ENCODE assay signal across 20 cellular contexts in the genomic region with DNA sequence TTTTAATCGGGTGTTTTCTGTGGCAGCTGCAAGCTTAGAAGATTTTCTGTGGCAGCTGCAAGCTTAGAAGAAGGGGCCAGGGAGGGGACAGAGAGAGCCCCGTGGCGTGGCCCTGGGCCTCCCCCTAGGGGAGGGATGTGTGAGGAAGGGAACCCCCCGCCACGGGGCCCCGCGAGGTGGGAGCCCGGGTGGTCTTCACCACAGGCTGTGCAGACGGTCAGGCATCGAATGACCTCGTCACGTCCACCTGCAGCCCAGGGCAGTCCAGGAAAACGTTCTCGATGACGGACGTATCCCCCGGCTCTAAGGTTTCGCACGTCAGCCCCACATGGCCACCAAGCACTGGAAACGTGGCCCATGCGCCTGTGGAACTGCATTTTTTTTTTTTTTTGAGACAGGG. TPM values are rescaled to one million over a fixed set of nuclear protein-coding genes. Genes with fewer than 3 reads are reported as not detected.
DNase-seq lines count a peak whose midpoint lies in the region; ATAC-seq lines count a peak whose summit lies in the region.
"Had no signal": no experiment of that assay in that cellular context is flagged by ENCODE, and none has a peak within 500 bp of the region (broad histone marks: within the 10 kb centered on the region; RNA-seq: fewer than 3 reads in every experiment).

No MANE protein-coding gene starts in this region.

- intact Hi-C loops in activated CD4-positive, alpha-beta T cell treated with anti-CD3 and anti-CD28 coated beads, Interleukin-2, amount 10 ng/mL, durations not matched to agents 24 days and 14 days (cut with micrococcal nuclease): no loop called here
- intact Hi-C loops in CD4-positive, alpha-beta memory T cell (cut with micrococcal nuclease): no loop called here
- intact Hi-C loops in naive thymus-derived CD4-positive, alpha-beta T cell (cut with micrococcal nuclease): loop anchor here in 1 of 2 donors (2.0 kb wide), 1 partner anchor 18 kb away; no protein-coding TSS in a partner anchor

- no peak overlapping the region for H3K4me3 Mint-ChIP-seq in activated CD4-positive, alpha-beta T cell treated with anti-CD3 and anti-CD28 coated beads, Interleukin-2, amount 10 ng/mL, durations not matched to agents 24 days and 14 days
- H3K4me3 Mint-ChIP-seq in CD4-positive, alpha-beta memory T cell: peak overlapping the region in 1 of 8 donors; percentile 22
- H3K4me3 Mint-ChIP-seq in naive thymus-derived CD4-positive, alpha-beta T cell: peak overlapping the region in 2 of 10 donors; percentile 4 to 13
- H3K4me3 Mint-ChIP-seq: natural killer cell treated with Interleukin-12 subunit alpha and Interleukin-12 subunit beta and Interleukin-15 and Interleukin-18, amount 100 ng/mL, for 72 hours had no signal

- H3K36me3 Mint-ChIP-seq in activated CD4-positive, alpha-beta T cell treated with anti-CD3 and anti-CD28 coated beads, Interleukin-2, amount 10 ng/mL, durations not matched to agents 24 days and 14 days (ENCODE audit: low read depth): peaks cover 46% of the 10 kb centered on the region
- peaks cover 28 to 50% of the 10 kb centered on the region in 2 donors for H3K36me3 Mint-ChIP-seq in CD4-positive, alpha-beta memory T cell
- H3K36me3 Mint-ChIP-seq in naive thymus-derived CD4-positive, alpha-beta T cell: peaks cover 5 to 30% (median 13%) of the 10 kb centered on the region in 5 donors
- H3K36me3 Mint-ChIP-seq: natural killer cell treated with Interleukin-12 subunit alpha and Interleukin-12 subunit beta and Interleukin-15 and Interleukin-18, amount 100 ng/mL, for 72 hours had no signal

- H3K27ac ChIP-seq in CD4-positive, alpha-beta memory T cell (ENCODE audit: low read depth, low read length): peak overlapping the region; percentile 74
- peak overlapping the region; percentile 39 for H3K27ac ChIP-seq in SJCRH30
- peak overlapping the region; percentile 84 for H3K27ac ChIP-seq in naive thymus-derived CD4-positive, alpha-beta T cell (ENCODE audit: low read depth, low read length)
- H3K27ac ChIP-seq: KMS-11, uterus had no signal

- H3K9me3 ChIP-seq in CD4-positive, alpha-beta memory T cell (ENCODE audit: control insufficient read depth in 1 of 2, low read length in 2 of 2): no peaks in the 10 kb centered on the region
- no peaks in the 10 kb centered on the region for H3K9me3 ChIP-seq in SJCRH30 (replicated peaks)
- H3K9me3 ChIP-seq in naive thymus-derived CD4-positive, alpha-beta T cell (ENCODE audit: control insufficient read depth in 2 of 3, low read length in 3 of 3): no peaks in the 10 kb centered on the region
- H3K9me3 ChIP-seq: uterus had no signal

- POLR2A ChIA-PET in CD4-positive, alpha-beta memory T cell (lab: Charles Lee; ENCODE audit: partially characterized antibody): interaction anchor here (0.7 to 57.1 kb wide), 10 partner anchors 1 to 182 kb away, joined by 3 to 3893 read pairs (median 6); a partner anchor contains a TSS
- POLR2A ChIA-PET in naive thymus-derived CD4-positive, alpha-beta T cell (lab: Charles Lee): interaction anchor here (0.7 to 38.6 kb wide), 12 partner anchors 4 to 193 kb away, joined by 3 to 2022 read pairs (median 6); a partner anchor contains a TSS

- no peak for ATAC-seq in naive thymus-derived CD4-positive, alpha-beta T cell
- ATAC-seq in GM21367 (IDR thresholded peaks at IDR 0.05; ENCODE audit: unreplicated experiment) (no peak), HG03457 (IDR thresholded peaks at IDR 0.05; ENCODE audit: unreplicated experiment) (no peak), HG02642 (IDR thresholded peaks at IDR 0.05; ENCODE audit: poor library complexity, unreplicated experiment) (no peak)
- ATAC-seq: left colon had no signal

- DNase-seq in activated CD4-positive, alpha-beta T cell treated with anti-CD3 and anti-CD28 coated beads, Interleukin-2, amount 10 ng/mL, durations not matched to agents 24 days and 14 days: no peak
- DNase-seq in activated CD4-positive, alpha-beta T cell treated with anti-CD3 and anti-CD28 coated beads for 48 hours: no peak
- DNase-seq in CD4-positive, alpha-beta memory T cell: no peak
- peak; percentile 66 to 72 for DNase-seq in SJCRH30
- peak in 3 of 9 donors; percentile 33 to 43 (median 39) for DNase-seq in naive thymus-derived CD4-positive, alpha-beta T cell
- DNase-seq: activated effector memory CD4-positive, alpha-beta T cell treated with anti-CD3 and anti-CD28 coated beads, Interleukin-2, amount 50 U/mL, for 16 hours; amygdala; central memory CD4-positive, alpha-beta T cell; GF-D8; left colon; mesendoderm; MV-4-11; NCI-H446; RPMI8226; uterus had no signal

- H3K27me3 Mint-ChIP-seq in activated CD4-positive, alpha-beta T cell treated with anti-CD3 and anti-CD28 coated beads, Interleukin-2, amount 10 ng/mL, durations not matched to agents 24 days and 14 days: no peaks in the 10 kb centered on the region
- H3K27me3 Mint-ChIP-seq in CD4-positive, alpha-beta memory T cell: no peaks in the 10 kb centered on the region
- H3K27me3 Mint-ChIP-seq in naive thymus-derived CD4-positive, alpha-beta T cell: no peaks in the 10 kb centered on the region
- H3K27me3 Mint-ChIP-seq: natural killer cell treated with Interleukin-12 subunit alpha and Interleukin-12 subunit beta and Interleukin-15 and Interleukin-18, amount 100 ng/mL, for 72 hours had no signal

- no peaks in the 10 kb centered on the region for H3K27me3 ChIP-seq in CD4-positive, alpha-beta memory T cell (ENCODE audit: insufficient read depth, low read length)
- H3K27me3 ChIP-seq in SJCRH30: no peaks in the 10 kb centered on the region
- no peaks in the 10 kb centered on the region for H3K27me3 ChIP-seq in naive thymus-derived CD4-positive, alpha-beta T cell (ENCODE audit: control insufficient read depth in 2 of 2, insufficient read depth in 2 of 2, low read length in 2 of 2)
- H3K27me3 ChIP-seq: uterus had no signal

- H3K36me3 ChIP-seq in CD4-positive, alpha-beta memory T cell (ENCODE audit: insufficient read depth, low read length): peaks cover 56% of the 10 kb centered on the region
- peaks cover 19% of the 10 kb centered on the region for H3K36me3 ChIP-seq in SJCRH30
- H3K36me3 ChIP-seq in naive thymus-derived CD4-positive, alpha-beta T cell (ENCODE audit: control insufficient read depth in 2 of 3, insufficient read depth in 3 of 3, low read length in 3 of 3): peaks cover 21 to 77% (median 26%) of the 10 kb centered on the region in 3 experiments
- H3K36me3 ChIP-seq: uterus had no signal

- CTCF ChIA-PET in CD4-positive, alpha-beta memory T cell (lab: Charles Lee; ENCODE audit: partially characterized antibody): interaction anchor here (1.3 to 17.9 kb wide), 5 partner anchors 11 to 106 kb away, joined by 3 to 219 read pairs (median 23); a partner anchor contains a TSS
- CTCF ChIA-PET in naive thymus-derived CD4-positive, alpha-beta T cell (lab: Charles Lee): interaction anchor here (0.5 to 2.8 kb wide), 10 partner anchors 12 to 106 kb away, joined by 3 to 12 read pairs (median 5); a partner anchor contains a TSS

- H3K4me3 ChIP-seq in CD4-positive, alpha-beta memory T cell (ENCODE audit: low read length in 2 of 2): no peak overlapping the region
- H3K4me3 ChIP-seq in SJCRH30: no peak overlapping the region
- H3K4me3 ChIP-seq in naive thymus-derived CD4-positive, alpha-beta T cell (ENCODE audit: low read length): no peak overlapping the region
- H3K4me3 ChIP-seq: uterus had no signal

- H3K4me1 Mint-ChIP-seq in activated CD4-positive, alpha-beta T cell treated with anti-CD3 and anti-CD28 coated beads, Interleukin-2, amount 10 ng/mL, durations not matched to agents 24 days and 14 days: peaks cover 18% of the 10 kb centered on the region
- H3K4me1 Mint-ChIP-seq in CD4-positive, alpha-beta memory T cell: peaks cover 18 to 68% (median 35%) of the 10 kb centered on the region in 4 donors
- peaks cover 26 to 58% (median 43%) of the 10 kb centered on the region in 7 donors for H3K4me1 Mint-ChIP-seq in naive thymus-derived CD4-positive, alpha-beta T cell

- H3K9me3 Mint-ChIP-seq in activated CD4-positive, alpha-beta T cell treated with anti-CD3 and anti-CD28 coated beads, Interleukin-2, amount 10 ng/mL, durations not matched to agents 24 days and 14 days: no peaks in the 10 kb centered on the region
- H3K9me3 Mint-ChIP-seq in CD4-positive, alpha-beta memory T cell: peaks cover 0 to 7% (median 0%) of the 10 kb centered on the region in 8 donors
- peaks cover 0 to 15% (median 0%) of the 10 kb centered on the region in 11 donors for H3K9me3 Mint-ChIP-seq in naive thymus-derived CD4-positive, alpha-beta T cell
- H3K9me3 Mint-ChIP-seq: natural killer cell treated with Interleukin-12 subunit alpha and Interleukin-12 subunit beta and Interleukin-15 and Interleukin-18, amount 100 ng/mL, for 72 hours had no signal

- peak overlapping the region; percentile 51 for H3K27ac Mint-ChIP-seq in activated CD4-positive, alpha-beta T cell treated with anti-CD3 and anti-CD28 coated beads, Interleukin-2, amount 10 ng/mL, durations not matched to agents 24 days and 14 days
- peak overlapping the region in 5 of 7 donors; percentile 22 to 87 (median 80) for H3K27ac Mint-ChIP-seq in CD4-positive, alpha-beta memory T cell
- peak overlapping the region in 5 of 9 donors; percentile 46 to 98 (median 69) for H3K27ac Mint-ChIP-seq in naive thymus-derived CD4-positive, alpha-beta T cell

- peaks cover 74% of the 10 kb centered on the region for H3K4me1 ChIP-seq in CD4-positive, alpha-beta memory T cell (ENCODE audit: insufficient read depth, low read length)
- H3K4me1 ChIP-seq in SJCRH30: peaks cover 8% of the 10 kb centered on the region; the same call in 1 of the 2 replicates
- H3K4me1 ChIP-seq in naive thymus-derived CD4-positive, alpha-beta T cell (ENCODE audit: control insufficient read depth in 2 of 2, insufficient read depth in 2 of 2, low read length in 2 of 2): peaks cover 34 to 35% of the 10 kb centered on the region in 2 donors

RNA-seq across cellular contexts. Expression of a gene that starts 8.6 kb away (rescaled TPM):
- 273 and 274 TPM in 2 replicates for total RNA-seq in activated CD4-positive, alpha-beta T cell treated with anti-CD3 and anti-CD28 coated beads, Interleukin-2, amount 10 ng/mL, durations not matched to agents 24 days and 14 days
- 10 to 100 TPM; 76.0 to 80.0 TPM for total RNA-seq in CD4-positive, alpha-beta memory T cell
- polyA plus RNA-seq in CD4-positive, alpha-beta memory T cell: 100 to 1,000 TPM; 167 to 197 TPM
- total RNA-seq in SJCRH30 (2014; rRNA removed; shearing (Covaris generic)): 176 and 183 TPM in 2 replicates
- total RNA-seq in naive thymus-derived CD4-positive, alpha-beta T cell: 100 to 1,000 TPM in 1 of 5 experiments, 10 to 100 TPM in 4; 75.3 to 157 (median 82.1) TPM
- 100 to 1,000 TPM; 136 to 179 TPM for polyA plus RNA-seq in naive thymus-derived CD4-positive, alpha-beta T cell

RNA-seq across cellular contexts. Expression of a gene that starts 17.2 kb away (rescaled TPM):
- total RNA-seq in activated CD4-positive, alpha-beta T cell treated with anti-CD3 and anti-CD28 coated beads, Interleukin-2, amount 10 ng/mL, durations not matched to agents 24 days and 14 days: 225 and 239 TPM in 2 replicates
- 100 to 1,000 TPM; 210 to 220 TPM for total RNA-seq in CD4-positive, alpha-beta memory T cell
- 100 to 1,000 TPM; 399 to 406 TPM for polyA plus RNA-seq in CD4-positive, alpha-beta memory T cell
- total RNA-seq in SJCRH30 (2014; rRNA removed; shearing (Covaris generic)): 232 and 290 TPM in 2 replicates
- total RNA-seq in naive thymus-derived CD4-positive, alpha-beta T cell: 100 to 1,000 TPM; 122 to 235 (median 194) TPM
- polyA plus RNA-seq in naive thymus-derived CD4-positive, alpha-beta T cell: 100 to 1,000 TPM; 417 to 522 TPM

RNA-seq across cellular contexts. Expression of a gene that starts 19.7 kb away (rescaled TPM):
- 176 and 183 TPM in 2 replicates for total RNA-seq in activated CD4-positive, alpha-beta T cell treated with anti-CD3 and anti-CD28 coated beads, Interleukin-2, amount 10 ng/mL, durations not matched to agents 24 days and 14 days
- total RNA-seq in CD4-positive, alpha-beta memory T cell: 100 to 1,000 TPM; 834 to 836 TPM
- polyA plus RNA-seq in CD4-positive, alpha-beta memory T cell: 100 to 1,000 TPM; 222 to 501 TPM
- 2.9 TPM in 2 replicates for total RNA-seq in SJCRH30 (2014; rRNA removed; shearing (Covaris generic))
- total RNA-seq in naive thymus-derived CD4-positive, alpha-beta T cell: 1,000 to 10,000 TPM in 1 of 5 experiments, 100 to 1,000 TPM in 4; 467 to 1,030 (median 779) TPM
- 100 to 1,000 TPM; 305 to 880 TPM for polyA plus RNA-seq in naive thymus-derived CD4-positive, alpha-beta T cell

RNA-seq across cellular contexts. Expression of a gene that starts 46.7 kb away (rescaled TPM):
- total RNA-seq in activated CD4-positive, alpha-beta T cell treated with anti-CD3 and anti-CD28 coated beads, Interleukin-2, amount 10 ng/mL, durations not matched to agents 24 days and 14 days: 15.8 TPM in 2 replicates
- 100 to 1,000 TPM; 313 to 319 TPM for total RNA-seq in CD4-positive, alpha-beta memory T cell
- 10 to 100 TPM; 10.7 to 11.2 TPM for polyA plus RNA-seq in CD4-positive, alpha-beta memory T cell
- 7.8 and 11.0 TPM in 2 replicates for total RNA-seq in SJCRH30 (2014; rRNA removed; shearing (Covaris generic))
- 100 to 1,000 TPM in 4 of 5 experiments, 10 to 100 TPM in 1; 57.8 to 323 (median 155) TPM for total RNA-seq in naive thymus-derived CD4-positive, alpha-beta T cell
- 10 to 100 TPM in 1 of 2 donors, 1 to 10 TPM in 1; 6.6 to 25.5 TPM for polyA plus RNA-seq in naive thymus-derived CD4-positive, alpha-beta T cell

Comparison
In these comparisons a context has a peak if more than half of its experiments do, and no peak if none do; other contexts are left out.
1. DNase-seq: peak in SJCRH30 (2 of 2); none in activated CD4-positive, alpha-beta T cell treated with anti-CD3 and anti-CD28 coated beads, Interleukin-2, amount 10 ng/mL, durations not matched to agents 24 days and 14 days (single experiment), activated CD4-positive, alpha-beta T cell treated with anti-CD3 and anti-CD28 coated beads for 48 hours (single experiment) and CD4-positive, alpha-beta memory T cell (0 of 5).
2. RNA of a gene that starts 19.7 kb away (total RNA-seq): 834 to 836 TPM in CD4-positive, alpha-beta memory T cell, 467 to 1,030 TPM in naive thymus-derived CD4-positive, alpha-beta T cell and 176 to 183 TPM in activated CD4-positive, alpha-beta T cell treated with anti-CD3 and anti-CD28 coated beads, Interleukin-2, amount 10 ng/mL, durations not matched to agents 24 days and 14 days; 2.9 TPM in SJCRH30; every median in the first group is over 10 times any median in the second.
3. Peak in every context shown above with its lines, with median percentiles within 50 percentile points of each other: H3K27ac Mint-ChIP-seq and H3K27ac ChIP-seq.